ENCODE assay signal across 22 cellular contexts in genomic region chr4:67006791-67007190, GRCh38.
"Had no signal": no experiment of that assay in that cellular context is flagged by ENCODE, and none has a peak within 500 bp of the region (broad histone marks: within the 10 kb centered on the region; RNA-seq: fewer than 3 reads in every experiment).

No MANE protein-coding gene starts in this region.

- H3K27me3 Mint-ChIP-seq: IgD-negative memory B cell had no signal

- H3K4me1 Mint-ChIP-seq: IgD-negative memory B cell had no signal

- H3K4me2 ChIP-seq: KMS-11 had no signal

- H3K27ac Mint-ChIP-seq: IgD-negative memory B cell had no signal

- H3K4me3 Mint-ChIP-seq: IgD-negative memory B cell had no signal

- H3K9ac ChIP-seq: KMS-11 had no signal

- H3K4me3 ChIP-seq: K562 had no signal

- H3K27ac ChIP-seq: HL-60, KMS-11 had no signal

- DNase-seq: Kasumi-1, MM.1S, NCI-H1092 treated with DMSO at 0.1 percent for 48 hours, NCI-H1436, NCI-H187, NCI-H2029, NCI-H2081 treated with DMSO at 0.1 percent for 48 hours, NCI-H2171, NCI-H226, NCI-H446, NCI-H510A, NCI-H524 treated with DMSO at 0.1 percent for 48 hours, NCI-H69, NCI-H774, Right ventricle myocardium superior, RPMI8226, SIG-M5 had no signal

- ATAC-seq: K562, SK-N-SH treated with all-trans-retinoic acid at 6 μM for 48 hours had no signal
